ENCODE assay signal across 8 cellular contexts in genomic region chr11:118530683-118531596, GRCh38. TPM values are rescaled to one million over a fixed set of nuclear protein-coding genes. Genes with fewer than 3 reads are reported as not detected.
DNase-seq lines count a peak whose midpoint lies in the region; ATAC-seq and TF ChIP-seq lines count a peak whose summit lies in the region.

TMEM25 (plus strand) TSS chr11:118531192; CDS start chr11:118531802, 610 bp downstream.

- TF ChIP-seq CTCF in GM13977 (IDR thresholded peaks at IDR 0.05; ENCODE audit: extremely low read depth, insufficient read depth, missing control alignments) = no peak

- in situ Hi-C loops in GM13977 (cut with MboI; ENCODE audit: low pct_unique_long_range_greater_than_20kb, low sequenced_read_pairs, unreplicated experiment) = no loop called here

- 1% methylated on average over 57 to 94 of the region's 94 CpGs for WGBS in esophagus, 2 donors

- peak within 1 kb of the TSS; percentile 45 to 50 for H3K27ac ChIP-seq in esophagus (ENCODE audit: low read depth in 2 of 2, low read length in 1 of 2)

- ATAC-seq in HG02885 (IDR thresholded peaks at IDR 0.05; ENCODE audit: poor library complexity, unreplicated experiment) (peak; percentile 70), GM19328 (IDR thresholded peaks at IDR 0.05; ENCODE audit: unreplicated experiment) (no peak)

- DNase-seq in GM13977 (ENCODE audit: low spot score) (peak; percentile 95), NCI-H82 treated with DMSO at 0.1 percent for 48 hours (lab: John Stamatoyannopoulos, UW; ENCODE audit: unreplicated experiment) (peak; percentile 8), activated T-cell treated with anti-CD3 and anti-CD28 coated beads for 24 hours (ENCODE audit: low read depth) (peak; percentile 67)
- DNase-seq in stimulated activated CD8-positive, alpha-beta memory T cell treated with anti-CD3 and anti-CD28 coated beads, Interleukin-4, amount 100 ng/mL, for 24 hours (ENCODE audit: low read depth) = peak; percentile 63

- peak within 1 kb of the TSS; percentile 66 to 76 for H3K4me3 ChIP-seq in esophagus (ENCODE audit: low read depth in 1 of 2, low read length in 2 of 2)
- H3K4me3 ChIP-seq in mucosa of stomach (ENCODE audit: low read length) = peak within 1 kb of the TSS; percentile 40

- H3K9me3 ChIP-seq in esophagus (ENCODE audit: control insufficient read depth in 2 of 2, insufficient read depth in 1 of 2, low read depth in 1 of 2, low read length in 1 of 2) = no peaks in the 10 kb centered on the region
- no peaks in the 10 kb centered on the region for H3K9me3 ChIP-seq in mucosa of stomach (ENCODE audit: control insufficient read depth, low read length)

- H3K27me3 ChIP-seq in esophagus (ENCODE audit: control insufficient read depth in 1 of 2, insufficient read depth in 2 of 2, low read length in 2 of 2) (no peaks in the 10 kb centered on the region), mucosa of stomach (ENCODE audit: control insufficient read depth, insufficient read depth, low read length) (no peaks in the 10 kb centered on the region)

- peak within 1 kb of the TSS; percentile 63 for H3K9ac ChIP-seq in mucosa of stomach (ENCODE audit: low read length)

- H3K36me3 ChIP-seq in esophagus (ENCODE audit: control insufficient read depth in 2 of 2, insufficient read depth in 2 of 2, low read length in 1 of 2) = peaks cover 0 to 9% of the 10 kb centered on the region in 2 donors
- no peaks in the 10 kb centered on the region for H3K36me3 ChIP-seq in mucosa of stomach (ENCODE audit: control insufficient read depth, insufficient read depth, low read length)

- H3K4me1 ChIP-seq in esophagus (ENCODE audit: control insufficient read depth in 2 of 2, insufficient read depth in 2 of 2, low read length in 1 of 2) (peaks cover 2 to 18% of the 10 kb centered on the region in 2 donors), mucosa of stomach (ENCODE audit: control insufficient read depth, insufficient read depth, low read length) (peaks cover 14% of the 10 kb centered on the region)

RNA-seq across cellular contexts. Expression of gene TMEM25, which starts in this region (rescaled TPM):
- polyA plus RNA-seq in esophagus = 1 to 10 TPM; 5.3 to 6.0 TPM

Comparison
In these comparisons a context has a peak if more than half of its experiments do, and no peak if none do; other contexts are left out.
1. DNase-seq: peak in every context shown above with its lines; median percentile 95 in GM13977; 67 in activated T-cell treated with anti-CD3 and anti-CD28 coated beads for 24 hours; 63 in stimulated activated CD8-positive, alpha-beta memory T cell treated with anti-CD3 and anti-CD28 coated beads, Interleukin-4, amount 100 ng/mL, for 24 hours; 8 in NCI-H82 treated with DMSO at 0.1 percent for 48 hours.